In the genomic region with DNA sequence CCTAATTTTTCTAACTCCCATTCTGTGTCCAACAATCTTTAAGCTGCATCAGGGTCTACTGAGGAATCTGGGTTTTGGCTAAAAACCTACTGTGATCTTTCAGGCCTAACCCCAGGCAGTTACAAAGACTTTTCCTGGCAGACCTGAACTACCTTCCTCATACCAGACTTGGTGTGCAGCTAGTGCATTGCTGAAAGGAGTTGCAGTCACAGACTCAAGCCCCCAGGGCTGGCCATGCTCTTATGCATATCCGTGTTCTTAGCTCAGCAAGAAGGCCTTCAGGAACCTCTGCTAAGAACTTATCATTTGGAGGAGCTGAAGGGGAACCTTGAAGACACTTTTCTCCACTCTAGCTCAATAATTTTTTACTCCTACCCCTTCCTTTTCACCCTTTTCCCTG, we compare ENCODE assay signal across 21 cellular contexts.
DNase-seq lines count a peak whose midpoint lies in the region; ATAC-seq lines count a peak whose summit lies in the region.
"Had no signal": no experiment of that assay in that cellular context is flagged by ENCODE, and none has a peak within 500 bp of the region (broad histone marks: within the 10 kb centered on the region; RNA-seq: fewer than 3 reads in every experiment).

No MANE protein-coding gene starts in this region.

- H3K27ac Mint-ChIP-seq in activated naive CD4-positive, alpha-beta T cell treated with anti-CD3 and anti-CD28 coated beads for 36 hours, result peak overlapping the region; percentile 82
- H3K27ac Mint-ChIP-seq in T-helper 17 cell, result peak overlapping the region; percentile 94
- peak overlapping the region; percentile 76 for H3K27ac Mint-ChIP-seq in activated naive CD8-positive, alpha-beta T cell treated with anti-CD3 and anti-CD28 coated beads, Interleukin-2, amount 10 ng/mL, durations not matched to agents 7 days and 5 days
- peak overlapping the region; percentile 38 for H3K27ac Mint-ChIP-seq in stimulated activated naive CD8-positive, alpha-beta T cell treated with anti-CD3 and anti-CD28 coated beads, Interleukin-15, Interleukin-2, amounts not matched to agents 100 ng/mL and 50 ng/mL, for 24 hours
- H3K27ac Mint-ChIP-seq: HFFc6; nephron; stimulated activated effector memory CD8-positive, alpha-beta T cell treated with anti-CD3 and anti-CD28 coated beads, Interleukin-12 subunit alpha, Interleukin-12 subunit beta, amount 100 ng/mL, for 72 hours had no signal

- H3K4me1 Mint-ChIP-seq in activated naive CD4-positive, alpha-beta T cell treated with anti-CD3 and anti-CD28 coated beads for 36 hours (ENCODE audit: low read depth), result peaks cover 60% of the 10 kb centered on the region
- H3K4me1 Mint-ChIP-seq in T-helper 17 cell, result peaks cover 39% of the 10 kb centered on the region
- H3K4me1 Mint-ChIP-seq in activated naive CD8-positive, alpha-beta T cell treated with anti-CD3 and anti-CD28 coated beads, Interleukin-2, amount 10 ng/mL, durations not matched to agents 7 days and 5 days, result peaks cover 50% of the 10 kb centered on the region
- H3K4me1 Mint-ChIP-seq in stimulated activated naive CD8-positive, alpha-beta T cell treated with anti-CD3 and anti-CD28 coated beads, Interleukin-15, Interleukin-2, amounts not matched to agents 100 ng/mL and 50 ng/mL, for 24 hours (ENCODE audit: low read depth), result peaks cover 56% of the 10 kb centered on the region

- CTCF ChIA-PET in activated naive CD4-positive, alpha-beta T cell treated with anti-CD3 and anti-CD28 coated beads for 36 hours (lab: Charles Lee), result interaction anchor here (1.1 to 1.5 kb wide), 3 partner anchors 9 to 132 kb away, joined by 3 to 4 read pairs (median 3); no protein-coding TSS in a partner anchor

- H3K4me3 Mint-ChIP-seq in activated naive CD4-positive, alpha-beta T cell treated with anti-CD3 and anti-CD28 coated beads for 36 hours, result no peak overlapping the region
- no peak overlapping the region for H3K4me3 Mint-ChIP-seq in T-helper 17 cell
- H3K4me3 Mint-ChIP-seq in activated naive CD8-positive, alpha-beta T cell treated with anti-CD3 and anti-CD28 coated beads, Interleukin-2, amount 10 ng/mL, durations not matched to agents 7 days and 5 days, result peak overlapping the region; percentile 31
- no peak overlapping the region for H3K4me3 Mint-ChIP-seq in stimulated activated naive CD8-positive, alpha-beta T cell treated with anti-CD3 and anti-CD28 coated beads, Interleukin-15, Interleukin-2, amounts not matched to agents 100 ng/mL and 50 ng/mL, for 24 hours
- H3K4me3 Mint-ChIP-seq: HFFc6; nephron; stimulated activated effector memory CD8-positive, alpha-beta T cell treated with anti-CD3 and anti-CD28 coated beads, Interleukin-12 subunit alpha, Interleukin-12 subunit beta, amount 100 ng/mL, for 72 hours had no signal

- H3K9me3 Mint-ChIP-seq in activated naive CD4-positive, alpha-beta T cell treated with anti-CD3 and anti-CD28 coated beads for 36 hours, result no peaks in the 10 kb centered on the region
- H3K9me3 Mint-ChIP-seq in activated naive CD8-positive, alpha-beta T cell treated with anti-CD3 and anti-CD28 coated beads, Interleukin-2, amount 10 ng/mL, durations not matched to agents 7 days and 5 days, result peaks cover 2% of the 10 kb centered on the region
- no peaks in the 10 kb centered on the region for H3K9me3 Mint-ChIP-seq in stimulated activated naive CD8-positive, alpha-beta T cell treated with anti-CD3 and anti-CD28 coated beads, Interleukin-15, Interleukin-2, amounts not matched to agents 100 ng/mL and 50 ng/mL, for 24 hours
- H3K9me3 Mint-ChIP-seq: HFFc6; nephron; stimulated activated effector memory CD8-positive, alpha-beta T cell treated with anti-CD3 and anti-CD28 coated beads, Interleukin-12 subunit alpha, Interleukin-12 subunit beta, amount 100 ng/mL, for 72 hours had no signal

- intact Hi-C loops in activated naive CD4-positive, alpha-beta T cell treated with anti-CD3 and anti-CD28 coated beads for 36 hours (cut with micrococcal nuclease), result loop anchor here (2.0 to 5.0 kb wide), 4 partner anchors 14 to 814 kb away; a partner anchor contains a TSS

- H3K27me3 Mint-ChIP-seq in activated naive CD4-positive, alpha-beta T cell treated with anti-CD3 and anti-CD28 coated beads for 36 hours (ENCODE audit: low read depth), result no peaks in the 10 kb centered on the region
- H3K27me3 Mint-ChIP-seq in T-helper 17 cell, result no peaks in the 10 kb centered on the region
- no peaks in the 10 kb centered on the region for H3K27me3 Mint-ChIP-seq in activated naive CD8-positive, alpha-beta T cell treated with anti-CD3 and anti-CD28 coated beads, Interleukin-2, amount 10 ng/mL, durations not matched to agents 7 days and 5 days
- H3K27me3 Mint-ChIP-seq in stimulated activated naive CD8-positive, alpha-beta T cell treated with anti-CD3 and anti-CD28 coated beads, Interleukin-15, Interleukin-2, amounts not matched to agents 100 ng/mL and 50 ng/mL, for 24 hours, result no peaks in the 10 kb centered on the region

- POLR2A ChIA-PET in activated naive CD8-positive, alpha-beta T cell treated with anti-CD3 and anti-CD28 coated beads, Interleukin-2, amount 10 ng/mL, durations not matched to agents 7 days and 5 days (lab: Charles Lee), result interaction anchor here (1.5 to 1.9 kb wide), 2 partner anchors 342 to 344 kb away, joined by 3 to 8 read pairs; no protein-coding TSS in a partner anchor

- H3K9me3 ChIP-seq in T-helper 17 cell (ENCODE audit: control insufficient read depth, low read length, poor library complexity, severe bottlenecking), result no peaks in the 10 kb centered on the region
- H3K9me3 ChIP-seq: ovary, right atrium auricular region, vagina had no signal

- DNase-seq in activated naive CD4-positive, alpha-beta T cell treated with anti-CD3 and anti-CD28 coated beads for 36 hours, result no peak
- no peak for DNase-seq in activated naive CD4-positive, alpha-beta T cell treated with anti-CD3 and anti-CD28 coated beads, Interleukin-2, amount 50 U/mL, for 16 hours
- no peak for DNase-seq in T-helper 17 cell
- no peak for DNase-seq in activated naive CD8-positive, alpha-beta T cell treated with anti-CD3 and anti-CD28 coated beads, Interleukin-2, amount 10 ng/mL, durations not matched to agents 7 days and 5 days
- DNase-seq in NCI-H446 (lab: John Stamatoyannopoulos, UW), result no peak
- DNase-seq in NCI-H524 (lab: John Stamatoyannopoulos, UW), result no peak
- DNase-seq in GDM1 (lab: John Stamatoyannopoulos, UW), result no peak
- DNase-seq: ACHN; activated CD8-positive, alpha-beta memory T cell treated with anti-CD3 and anti-CD28 coated beads for 24 hours; HFFc6; NCI-H1048; NCI-H187; NCI-H748 treated with DMSO at 0.1 percent for 48 hours; ovary; RPMI8226; WERI-Rb-1 had no signal

- ATAC-seq in T-helper 17 cell, result no peak
- ATAC-seq in activated naive CD8-positive, alpha-beta T cell treated with anti-CD3 and anti-CD28 coated beads, Interleukin-2, amount 10 ng/mL, durations not matched to agents 7 days and 5 days (ENCODE audit: low read depth), result peak; percentile 19

- peaks cover 7% of the 10 kb centered on the region for H3K36me3 Mint-ChIP-seq in activated naive CD4-positive, alpha-beta T cell treated with anti-CD3 and anti-CD28 coated beads for 36 hours (ENCODE audit: low read depth)
- peaks cover 5% of the 10 kb centered on the region for H3K36me3 Mint-ChIP-seq in T-helper 17 cell (ENCODE audit: low read depth)
- peaks cover 9% of the 10 kb centered on the region for H3K36me3 Mint-ChIP-seq in activated naive CD8-positive, alpha-beta T cell treated with anti-CD3 and anti-CD28 coated beads, Interleukin-2, amount 10 ng/mL, durations not matched to agents 7 days and 5 days
- H3K36me3 Mint-ChIP-seq in stimulated activated naive CD8-positive, alpha-beta T cell treated with anti-CD3 and anti-CD28 coated beads, Interleukin-15, Interleukin-2, amounts not matched to agents 100 ng/mL and 50 ng/mL, for 24 hours (ENCODE audit: low read depth), result no peaks in the 10 kb centered on the region
- H3K36me3 Mint-ChIP-seq: stimulated activated effector memory CD8-positive, alpha-beta T cell treated with anti-CD3 and anti-CD28 coated beads, Interleukin-12 subunit alpha, Interleukin-12 subunit beta, amount 100 ng/mL, for 72 hours had no signal

Comparison
In these comparisons a context has a peak if more than half of its experiments do, and no peak if none do; other contexts are left out.
1. H3K27ac Mint-ChIP-seq: peak in every context shown above with its lines; median percentile 94 in T-helper 17 cell; 82 in activated naive CD4-positive, alpha-beta T cell treated with anti-CD3 and anti-CD28 coated beads for 36 hours; 76 in activated naive CD8-positive, alpha-beta T cell treated with anti-CD3 and anti-CD28 coated beads, Interleukin-2, amount 10 ng/mL, durations not matched to agents 7 days and 5 days; 38 in stimulated activated naive CD8-positive, alpha-beta T cell treated with anti-CD3 and anti-CD28 coated beads, Interleukin-15, Interleukin-2, amounts not matched to agents 100 ng/mL and 50 ng/mL, for 24 hours.